16 cellular contexts compared by ENCODE assay signal in the genomic region with DNA sequence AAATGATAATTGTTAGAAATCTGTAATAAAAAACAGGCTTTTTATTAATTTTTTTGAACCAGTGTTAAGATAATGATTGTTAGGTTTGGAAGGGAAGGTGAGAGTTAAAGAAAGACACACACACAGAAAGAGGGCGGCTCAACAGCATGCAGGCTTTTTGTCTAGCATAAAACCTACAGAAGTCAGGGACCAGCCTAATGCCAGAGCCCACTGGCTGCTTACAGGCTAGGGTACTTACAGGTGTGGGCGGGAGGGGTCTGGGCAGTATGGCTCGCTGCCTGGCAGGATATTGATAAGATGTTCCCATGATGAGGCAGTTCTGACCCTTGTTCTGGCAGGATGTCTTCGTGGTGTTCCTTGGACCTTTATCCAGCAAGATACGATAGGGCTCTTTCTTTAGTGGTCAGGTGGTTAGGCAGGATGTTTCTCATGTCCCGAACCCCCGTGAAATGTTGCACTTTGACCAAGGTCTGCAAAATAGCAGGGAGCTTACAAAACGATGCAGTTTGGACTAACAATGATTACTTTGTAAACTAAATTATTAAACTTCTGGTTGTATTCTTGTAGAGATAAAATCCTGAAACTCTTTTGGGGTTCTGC.
DNase-seq lines count a peak whose midpoint lies in the region; ATAC-seq, FAIRE-seq and TF ChIP-seq lines count a peak whose summit lies in the region.
"Had no signal": no experiment of that assay in that cellular context is flagged by ENCODE, and none has a peak within 500 bp of the region (broad histone marks: within the 10 kb centered on the region; RNA-seq: fewer than 3 reads in every experiment).

No MANE protein-coding gene starts in this region.

- H3K4me2 ChIP-seq in K562 (ENCODE audit: insufficient read depth, low read length) = no peak overlapping the region

- H3K36me3 Mint-ChIP-seq in natural killer cell = no peaks in the 10 kb centered on the region
- H3K36me3 Mint-ChIP-seq in natural killer cell treated with Interleukin-12 subunit alpha and Interleukin-12 subunit beta and Interleukin-15 and Interleukin-18, amount 100 ng/mL, for 72 hours = peaks cover 10% of the 10 kb centered on the region
- H3K36me3 Mint-ChIP-seq in stimulated activated effector memory CD8-positive, alpha-beta T cell treated with anti-CD3 and anti-CD28 coated beads, Interleukin-12 subunit alpha, Interleukin-12 subunit beta, amount 100 ng/mL, for 72 hours = peaks cover 81% of the 10 kb centered on the region

- H4K20me1 ChIP-seq in K562 (replicated peaks; ENCODE audit: control insufficient read depth, insufficient read depth, low read length) = no peaks in the 10 kb centered on the region

- no TSS peak for BruUV-seq in K562 (replicated peaks; lab: Mats Ljungman, UMichigan)

- intact Hi-C loops in natural killer cell (cut with micrococcal nuclease) (no loop called here), K562 (cut with micrococcal nuclease) (no loop called here)

- WGBS in K562 (ENCODE audit: insufficient coverage, low coverage, missing lambda C conversion rate) = 33% methylated on average over 8 of the region's 8 CpGs
- WGBS in liver = 23% methylated on average over 8 of the region's 8 CpGs

- no peaks in the 10 kb centered on the region for H3K9me3 Mint-ChIP-seq in natural killer cell
- H3K9me3 Mint-ChIP-seq in natural killer cell treated with Interleukin-12 subunit alpha and Interleukin-12 subunit beta and Interleukin-15 and Interleukin-18, amount 100 ng/mL, for 72 hours = no peaks in the 10 kb centered on the region
- H3K9me3 Mint-ChIP-seq in stimulated activated effector memory CD8-positive, alpha-beta T cell treated with anti-CD3 and anti-CD28 coated beads, Interleukin-12 subunit alpha, Interleukin-12 subunit beta, amount 100 ng/mL, for 72 hours = no peaks in the 10 kb centered on the region

- no peak overlapping the region for H3K9ac ChIP-seq in K562 (ENCODE audit: insufficient read depth in 1 of 2, low read depth in 2 of 2, low read length in 2 of 2)
- peak overlapping the region; percentile 57 to 80 for H3K9ac ChIP-seq in liver (ENCODE audit: low read depth in 1 of 2, low read length in 2 of 2)

- H3K27ac ChIP-seq in K562 (ENCODE audit: extremely low read depth, low read depth, low read length) (no peak overlapping the region), liver (ENCODE audit: low read depth in 1 of 2, low read length in 2 of 2) (peak overlapping the region; percentile 78 to 87)

- CTCF ChIA-PET in K562 (lab: Yijun Ruan, JAX; ENCODE audit: low intra/inter-chr PET ratio) = no interaction called here

- POLR2A ChIA-PET in K562 (lab: Yijun Ruan, JAX) = no interaction called here

- in situ Hi-C loops in K562 (cut with MboI) = no loop called here

- DNase-seq in natural killer cell = no peak
- no peak for DNase-seq in natural killer cell treated with Interleukin-12 subunit alpha and Interleukin-12 subunit beta and Interleukin-15 and Interleukin-18, amount 100 ng/mL, for 72 hours (ENCODE audit: low spot score)
- peak in 1 of 4 experiments; percentile 37 for DNase-seq in K562 (ENCODE audit: extremely low read depth in 1 of 4, low spot score in 3 of 4)
- no peak for DNase-seq in stimulated activated effector memory CD8-positive, alpha-beta T cell treated with anti-CD3 and anti-CD28 coated beads, Interleukin-12 subunit alpha, Interleukin-12 subunit beta, amount 100 ng/mL, for 72 hours (ENCODE audit: low spot score in 2 of 2)
- no peak for DNase-seq in T-helper 1 cell
- no peak for DNase-seq in stimulated activated CD4-positive, alpha-beta T cell treated with anti-CD3 and anti-CD28 coated beads, Interleukin-4, amount 100 ng/mL, for 24 hours
- DNase-seq: C1 segment of cervical spinal cord, IMR-90, NCI-H1417, NCI-H187 treated with DMSO at 0.1 percent for 48 hours, NCI-H748 treated with DMSO at 0.1 percent for 48 hours, OCI-M1, RPMI8226 had no signal

- TF ChIP-seq EP300 in K562 (IDR thresholded peaks at IDR 0.05; ENCODE audit: low read length) = no peak

- H3K4me1 ChIP-seq in K562 (replicated peaks in 1 of 2; ENCODE audit: control insufficient read depth in 2 of 2, insufficient read depth in 2 of 2, low read length in 2 of 2) = peaks cover 0 to 3% of the 10 kb centered on the region in 2 experiments; a peak in 3 of 5 replicates
- peaks cover 0 to 13% (median 7%) of the 10 kb centered on the region in 4 donors for H3K4me1 ChIP-seq in liver (ENCODE audit: control insufficient read depth in 4 of 4, insufficient read depth in 4 of 4, low read length in 3 of 4)

- no peaks in the 10 kb centered on the region for H3K27me3 Mint-ChIP-seq in natural killer cell (ENCODE audit: low read depth in 2 of 2)
- no peaks in the 10 kb centered on the region for H3K27me3 Mint-ChIP-seq in natural killer cell treated with Interleukin-12 subunit alpha and Interleukin-12 subunit beta and Interleukin-15 and Interleukin-18, amount 100 ng/mL, for 72 hours

- no peaks in the 10 kb centered on the region for H3K79me2 ChIP-seq in K562 (ENCODE audit: control insufficient read depth, insufficient read depth, low read length)

- no peak for FAIRE-seq in K562 (lab: Jason Lieb, UNC)
- FAIRE-seq: GM12892 had no signal

- H3K9me3 ChIP-seq in K562 (replicated peaks; ENCODE audit: control insufficient read depth, insufficient read depth, low read depth, low read length) (no peaks in the 10 kb centered on the region), liver (ENCODE audit: control insufficient read depth in 4 of 4, low read length in 3 of 4) (no peaks in the 10 kb centered on the region)

- no peak overlapping the region for H3K4me3 Mint-ChIP-seq in natural killer cell
- no peak overlapping the region for H3K4me3 Mint-ChIP-seq in natural killer cell treated with Interleukin-12 subunit alpha and Interleukin-12 subunit beta and Interleukin-15 and Interleukin-18, amount 100 ng/mL, for 72 hours
- no peak overlapping the region for H3K4me3 Mint-ChIP-seq in stimulated activated effector memory CD8-positive, alpha-beta T cell treated with anti-CD3 and anti-CD28 coated beads, Interleukin-12 subunit alpha, Interleukin-12 subunit beta, amount 100 ng/mL, for 72 hours

- no peak for TF ChIP-seq RAD21 in K562 (CRISPR knock-in tag; conservative IDR thresholded peaks at IDR 0.05 in 1 of 2, IDR thresholded peaks at IDR 0.05 in 1 of 2)
- TF ChIP-seq RAD21 in liver (IDR thresholded peaks at IDR 0.05) = peak in 1 of 2 donors; percentile 20

- no peaks in the 10 kb centered on the region for H3K9me1 ChIP-seq in K562 (ENCODE audit: control insufficient read depth, insufficient read depth, low read length)

- H3K27me3 ChIP-seq in K562 (ENCODE audit: control insufficient read depth in 2 of 2, insufficient read depth in 2 of 2, low read length in 2 of 2) = no peaks in the 10 kb centered on the region
- H3K27me3 ChIP-seq in liver (ENCODE audit: control insufficient read depth in 4 of 4, insufficient read depth in 4 of 4, low read length in 3 of 4) = no peaks in the 10 kb centered on the region

- H3K36me3 ChIP-seq in K562 (ENCODE audit: control insufficient read depth, insufficient read depth, low read length) (peaks cover 52% of the 10 kb centered on the region), liver (ENCODE audit: control insufficient read depth in 4 of 4, insufficient read depth in 3 of 4, low read depth in 1 of 4, low read length in 3 of 4) (peaks cover 0 to 14% (median 4%) of the 10 kb centered on the region in 4 donors)

- H3K27ac Mint-ChIP-seq in natural killer cell = peak overlapping the region; percentile 8 to 72
- H3K27ac Mint-ChIP-seq in natural killer cell treated with Interleukin-12 subunit alpha and Interleukin-12 subunit beta and Interleukin-15 and Interleukin-18, amount 100 ng/mL, for 72 hours = no peak overlapping the region
- peak overlapping the region; percentile 65 for H3K27ac Mint-ChIP-seq in stimulated activated effector memory CD8-positive, alpha-beta T cell treated with anti-CD3 and anti-CD28 coated beads, Interleukin-12 subunit alpha, Interleukin-12 subunit beta, amount 100 ng/mL, for 72 hours

- H2AFZ ChIP-seq in K562 (ENCODE audit: low read depth, low read length) = no peak overlapping the region

- no peak for TF ChIP-seq POLR2A in K562 (conservative IDR thresholded peaks at IDR 0.05)

- H3K4me3 ChIP-seq in K562 (no peak overlapping the region), liver (ENCODE audit: low read depth in 1 of 3, low read length in 3 of 3) (peak overlapping the region; percentile 28 to 81 (median 57))

- TF ChIP-seq CTCF in natural killer cell (IDR thresholded peaks at IDR 0.05) (no peak), K562 (IDR thresholded peaks at IDR 0.05 in 2 of 3, conservative IDR thresholded peaks at IDR 0.05 in 1 of 3; ENCODE audit: insufficient read depth in 2 of 3, low read depth in 1 of 3, low read length in 3 of 3) (no peak), liver (IDR thresholded peaks at IDR 0.05; ENCODE audit: low read depth, low read length, missing input control) (no peak)

- peaks cover 11 to 19% of the 10 kb centered on the region in 2 donors for H3K4me1 Mint-ChIP-seq in natural killer cell
- H3K4me1 Mint-ChIP-seq in natural killer cell treated with Interleukin-12 subunit alpha and Interleukin-12 subunit beta and Interleukin-15 and Interleukin-18, amount 100 ng/mL, for 72 hours (ENCODE audit: low read depth in 2 of 2) = peaks cover 0 to 3% of the 10 kb centered on the region in 2 donors
- no peaks in the 10 kb centered on the region for H3K4me1 Mint-ChIP-seq in stimulated activated effector memory CD8-positive, alpha-beta T cell treated with anti-CD3 and anti-CD28 coated beads, Interleukin-12 subunit alpha, Interleukin-12 subunit beta, amount 100 ng/mL, for 72 hours

- ATAC-seq in natural killer cell (no peak), K562 (peak; percentile 73), GM18511 (IDR thresholded peaks at IDR 0.05; ENCODE audit: unreplicated experiment) (no peak)
- no peak for ATAC-seq in natural killer cell treated with Interleukin-12 subunit alpha and Interleukin-12 subunit beta and Interleukin-15 and Interleukin-18, amount 100 ng/mL, for 72 hours
- ATAC-seq in stimulated activated effector memory CD8-positive, alpha-beta T cell treated with anti-CD3 and anti-CD28 coated beads, Interleukin-12 subunit alpha, Interleukin-12 subunit beta, amount 100 ng/mL, for 72 hours = no peak

TF ChIP-seq in K562, 482 proteins besides CTCF, POLR2A, EP300 and RAD21 (continues in another document):
- TF ChIP-seq CBFA2T3 (IDR thresholded peaks at IDR 0.05) (peak; percentile 45), CBFA2T2 (conservative IDR thresholded peaks at IDR 0.05) (peak; percentile 31; the same call in 1 of the 2 replicates), EZH2 (IDR thresholded peaks at IDR 0.05; ENCODE audit: borderline replicate concordance, low read depth, low read length) (no peak), NFE2 (IDR thresholded peaks at IDR 0.05; ENCODE audit: low read depth) (peak; percentile 34; the same call in 1 of the 2 replicates), TCF7 (IDR thresholded peaks at IDR 0.05; ENCODE audit: borderline replicate concordance) (no peak)

TF ChIP-seq in liver, 16 proteins besides CTCF, POLR2A, EP300 and RAD21 (continues in another document):
- TF ChIP-seq, protein P1, sequence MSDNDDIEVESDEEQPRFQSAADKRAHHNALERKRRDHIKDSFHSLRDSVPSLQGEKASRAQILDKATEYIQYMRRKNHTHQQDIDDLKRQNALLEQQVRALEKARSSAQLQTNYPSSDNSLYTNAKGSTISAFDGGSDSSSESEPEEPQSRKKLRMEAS (IDR thresholded peaks at IDR 0.05) = peak; percentile 54
- TF ChIP-seq FOXA2 (IDR thresholded peaks at IDR 0.05) = no peak

Comparison
In these comparisons a context has a peak if more than half of its experiments do, and no peak if none do; other contexts are left out.
1. H3K27ac Mint-ChIP-seq: peak in natural killer cell (2 of 2) and stimulated activated effector memory CD8-positive, alpha-beta T cell treated with anti-CD3 and anti-CD28 coated beads, Interleukin-12 subunit alpha, Interleukin-12 subunit beta, amount 100 ng/mL, for 72 hours (single experiment); none in natural killer cell treated with Interleukin-12 subunit alpha and Interleukin-12 subunit beta and Interleukin-15 and Interleukin-18, amount 100 ng/mL, for 72 hours (0 of 2).
2. H3K9ac ChIP-seq: peak in liver (2 of 2); none in K562 (0 of 2).